Comparison of ENCODE assay signal across 8 cellular contexts in genomic region chr2:127526142-127526939, GRCh38. TPM values are rescaled to one million over a fixed set of nuclear protein-coding genes. Genes with fewer than 3 reads are reported as not detected.
DNase-seq lines count a peak whose midpoint lies in the region; ATAC-seq and TF ChIP-seq lines count a peak whose summit lies in the region.

IWS1 (minus strand) TSS chr2:127526489; CDS start chr2:127526208, 281 bp downstream.

- H3K79me2 ChIP-seq in KMS-11 (ENCODE audit: insufficient read depth, low read depth): peaks cover 40% of the 10 kb centered on the region

- no peak for TF ChIP-seq CTCF in KMS-11 (conservative IDR thresholded peaks at IDR 0.05; ENCODE audit: low read depth, low read length)
- peak in 5 of 6 experiments; percentile 6 to 61 (median 55) for TF ChIP-seq CTCF in Peyer's patch (IDR thresholded peaks at IDR 0.05)

- H4K20me1 ChIP-seq in KMS-11 (ENCODE audit: insufficient read depth): no peaks in the 10 kb centered on the region

- H3K9ac ChIP-seq in KMS-11 (peak within 1 kb of the TSS; percentile 90), muscle layer of colon (ENCODE audit: low read length) (peak within 1 kb of the TSS; percentile 85)

- H2AFZ ChIP-seq in KMS-11 (ENCODE audit: low read depth): peak within 1 kb of the TSS; percentile 96

- H3K9me3 ChIP-seq in Peyer's patch (no peaks in the 10 kb centered on the region), muscle layer of colon (ENCODE audit: low read length) (no peaks in the 10 kb centered on the region)

- H3K4me1 ChIP-seq in KMS-11 (ENCODE audit: low read depth, poor library complexity, severe bottlenecking) (peaks cover 8% of the 10 kb centered on the region), Peyer's patch (peaks cover 0 to 19% (median 0%) of the 10 kb centered on the region in 4 donors), muscle layer of colon (ENCODE audit: insufficient read depth, low read length) (peaks cover 12% of the 10 kb centered on the region)

- H3K4me2 ChIP-seq in KMS-11: peak within 1 kb of the TSS; percentile 92

- H3K36me3 ChIP-seq in KMS-11 (ENCODE audit: insufficient read depth) (no peaks in the 10 kb centered on the region), Peyer's patch (peaks cover 0 to 19% (median 0%) of the 10 kb centered on the region in 3 donors), muscle layer of colon (ENCODE audit: insufficient read depth, low read length) (peaks cover 7% of the 10 kb centered on the region)

- H3K27me3 ChIP-seq in KMS-11 (ENCODE audit: insufficient read depth, low read depth): no peaks in the 10 kb centered on the region
- H3K27me3 ChIP-seq in Peyer's patch: no peaks in the 10 kb centered on the region
- H3K27me3 ChIP-seq in muscle layer of colon (ENCODE audit: control insufficient read depth in 1 of 2, insufficient read depth in 2 of 2, low read length in 2 of 2): no peaks in the 10 kb centered on the region

- H3K4me3 ChIP-seq in KMS-11 (IDR thresholded peaks at IDR 0.05; ENCODE audit: insufficient read depth, low read depth, low read length) (no peak within 1 kb of the TSS), Peyer's patch (peak within 1 kb of the TSS; percentile 82 to 93 (median 90)), muscle layer of colon (ENCODE audit: low read depth in 1 of 2, low read length in 2 of 2) (peak within 1 kb of the TSS; percentile 86 to 91)

- peak in 1 of 2 donors; percentile 64 for TF ChIP-seq POLR2A in Peyer's patch (IDR thresholded peaks at IDR 0.05)

- peak; percentile 92 for DNase-seq in DMS79 (lab: John Stamatoyannopoulos, UW)
- peak; percentile 96 to 98 (median 96) for DNase-seq in Peyer's patch
- DNase-seq in activated T-cell treated with anti-CD3 and anti-CD28 coated beads, Interleukin-2, amount 50 U/mL, for 48 hours: peak; percentile 92 to 94
- DNase-seq in stimulated activated CD8-positive, alpha-beta memory T cell treated with anti-CD3 and anti-CD28 coated beads, Interleukin-7, amount 100 ng/mL, for 24 hours (ENCODE audit: low read depth): peak; percentile 80

- ATAC-seq in GM21737 (IDR thresholded peaks at IDR 0.05; ENCODE audit: unreplicated experiment) (peak; percentile 83), esophagus mucosa (peak; percentile 94)

- H3K27ac ChIP-seq in KMS-11 (peak within 1 kb of the TSS; percentile 77), Peyer's patch (peak within 1 kb of the TSS; percentile 90 to 98 (median 94)), muscle layer of colon (ENCODE audit: low read depth, low read length) (peak within 1 kb of the TSS; percentile 96)

RNA-seq across cellular contexts. Expression of gene IWS1, which starts in this region (rescaled TPM):
- total RNA-seq in Peyer's patch: 100 to 1,000 TPM in 1 of 4 donors, 10 to 100 TPM in 3; 39.6 to 189 (median 54.6) TPM
- total RNA-seq in esophagus mucosa: 17.7 TPM
